31 cellular contexts compared by ENCODE assay signal in the genomic region with DNA sequence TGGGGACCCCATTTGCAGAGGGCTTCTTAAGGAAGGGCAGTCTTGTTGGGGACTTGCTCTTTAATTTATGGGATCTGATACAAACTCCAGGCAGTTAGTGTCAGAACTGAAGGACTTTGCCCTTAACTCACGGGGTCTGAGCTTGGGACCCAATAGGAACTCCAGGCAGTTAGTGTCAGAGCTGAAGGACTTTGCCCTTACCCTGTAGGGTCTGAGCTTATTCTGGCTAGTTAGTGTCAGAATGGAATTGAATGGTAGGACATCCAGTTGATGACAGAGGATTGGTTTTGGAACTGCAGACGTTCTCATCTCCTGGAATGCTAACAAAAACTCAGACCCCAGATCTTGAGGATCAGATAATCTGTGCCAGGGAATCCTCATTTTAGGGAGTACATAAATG.
"Had no signal": no experiment of that assay in that cellular context is flagged by ENCODE, and none has a peak within 500 bp of the region (broad histone marks: within the 10 kb centered on the region; RNA-seq: fewer than 3 reads in every experiment).

No MANE protein-coding gene starts in this region.

- H3K36me3 Mint-ChIP-seq: activated CD4-positive, alpha-beta memory T cell treated with anti-CD3 and anti-CD28 coated beads for 36 hours; immature natural killer cell had no signal

- H3K9me3 ChIP-seq: lower lobe of right lung, mucosa of descending colon, sigmoid colon, suprapubic skin, tibial artery had no signal

- DNase-seq: activated CD4-positive, alpha-beta memory T cell treated with anti-CD3 and anti-CD28 coated beads for 36 hours; activated CD4-positive, alpha-beta T cell treated with anti-CD3 and anti-CD28 coated beads, Interleukin-2, amount 10 ng/mL, durations not matched to agents 24 days and 14 days; activated CD4-positive, CD25-positive, alpha-beta regulatory T cell treated with anti-CD3 and anti-CD28 coated beads, Interleukin-2, amount 50 U/mL, for 72 hours; activated CD8-positive, alpha-beta memory T cell treated with anti-CD3 and anti-CD28 coated beads, Interleukin-2, amount 50 U/mL, for 4 hours; activated gamma-delta T cell treated with Interleukin-2 at 50 U/mL for 16 hours; activated naive CD4-positive, alpha-beta T cell treated with anti-CD3 and anti-CD28 coated beads, Interleukin-2, amount 50 U/mL, for 16 hours; activated T-cell treated with anti-CD3 and anti-CD28 coated beads, Interleukin-2, amount 50 U/mL, for 24 hours; amniotic stem cell; brain microvascular endothelial cell; caudate nucleus; glutamatergic neuron; hypothalamus; immature natural killer cell; kidney; left colon; lower lobe of right lung; mucosa of descending colon; posterior cingulate gyrus; sigmoid colon; stimulated activated CD4-positive, alpha-beta T cell treated with anti-CD3 and anti-CD28 coated beads, Interleukin-1b, Interleukin-23, amount 100 ng/mL, for 48 hours; stimulated activated naive CD4-positive, alpha-beta T cell; T1000 had no signal

- H3K4me2 ChIP-seq: smooth muscle cell had no signal

- H3K4me3 Mint-ChIP-seq: activated CD4-positive, alpha-beta memory T cell treated with anti-CD3 and anti-CD28 coated beads for 36 hours; activated CD4-positive, alpha-beta T cell treated with anti-CD3 and anti-CD28 coated beads, Interleukin-2, amount 10 ng/mL, durations not matched to agents 24 days and 14 days; activated T-cell treated with anti-CD3 and anti-CD28 coated beads, Interleukin-2, amount 50 U/mL, for 24 hours; activated T-helper 17 cell treated with anti-CD3 and anti-CD28 coated beads, Interleukin-2, amount 50 U/mL, for 72 hours; dendritic cell treated with granulocyte-macrophage colony-stimulating factor and Interleukin-4, amounts not matched to agents 40 ng/mL and 50 ng/mL, for 4 days; immature natural killer cell; nephron; T-helper 1 cell treated with Interleukin-12 subunit alpha and Interleukin-12 subunit beta and Interleukin-4 antibody, amounts not matched to agents 30 μg/mL and 1 μg/mL, for 36 hours had no signal

- H3K9me3 Mint-ChIP-seq: activated CD4-positive, alpha-beta memory T cell treated with anti-CD3 and anti-CD28 coated beads for 36 hours; activated CD4-positive, alpha-beta T cell treated with anti-CD3 and anti-CD28 coated beads, Interleukin-2, amount 10 ng/mL, durations not matched to agents 24 days and 14 days; activated T-cell treated with anti-CD3 and anti-CD28 coated beads, Interleukin-2, amount 50 U/mL, for 24 hours; activated T-helper 17 cell treated with anti-CD3 and anti-CD28 coated beads, Interleukin-2, amount 50 U/mL, for 72 hours; dendritic cell treated with granulocyte-macrophage colony-stimulating factor and Interleukin-4, amounts not matched to agents 40 ng/mL and 50 ng/mL, for 4 days; immature natural killer cell; nephron; T-helper 1 cell treated with Interleukin-12 subunit alpha and Interleukin-12 subunit beta and Interleukin-4 antibody, amounts not matched to agents 30 μg/mL and 1 μg/mL, for 36 hours had no signal

- H3K4me1 Mint-ChIP-seq: activated CD4-positive, alpha-beta T cell treated with anti-CD3 and anti-CD28 coated beads, Interleukin-2, amount 10 ng/mL, durations not matched to agents 24 days and 14 days; activated T-helper 17 cell treated with anti-CD3 and anti-CD28 coated beads, Interleukin-2, amount 50 U/mL, for 72 hours; immature natural killer cell had no signal

- H3K36me3 ChIP-seq: brain microvascular endothelial cell, lower lobe of right lung, sigmoid colon, suprapubic skin, tibial artery had no signal

- H3K27me3 ChIP-seq: brain microvascular endothelial cell, sigmoid colon, tibial artery had no signal

- ATAC-seq: activated T-helper 17 cell treated with anti-CD3 and anti-CD28 coated beads, Interleukin-2, amount 50 U/mL, for 72 hours; left colon; lower lobe of right lung; mucosa of descending colon had no signal

- H3K27ac ChIP-seq: brain microvascular endothelial cell, lower lobe of right lung, sigmoid colon, suprapubic skin, tibial artery had no signal

- FAIRE-seq: astrocyte, frontal cortex, kidney had no signal

- H3K4me3 ChIP-seq: lower lobe of right lung, mucosa of descending colon, sigmoid colon, smooth muscle cell, suprapubic skin, tibial artery had no signal

- H3K4me1 ChIP-seq: sigmoid colon, suprapubic skin had no signal

- H3K27me3 Mint-ChIP-seq: activated CD4-positive, alpha-beta memory T cell treated with anti-CD3 and anti-CD28 coated beads for 36 hours; activated CD4-positive, alpha-beta T cell treated with anti-CD3 and anti-CD28 coated beads, Interleukin-2, amount 10 ng/mL, durations not matched to agents 24 days and 14 days had no signal

- H3K27ac Mint-ChIP-seq: activated CD4-positive, alpha-beta memory T cell treated with anti-CD3 and anti-CD28 coated beads for 36 hours; activated CD4-positive, alpha-beta T cell treated with anti-CD3 and anti-CD28 coated beads, Interleukin-2, amount 10 ng/mL, durations not matched to agents 24 days and 14 days; activated T-cell treated with anti-CD3 and anti-CD28 coated beads, Interleukin-2, amount 50 U/mL, for 24 hours; activated T-helper 17 cell treated with anti-CD3 and anti-CD28 coated beads, Interleukin-2, amount 50 U/mL, for 72 hours; dendritic cell treated with granulocyte-macrophage colony-stimulating factor and Interleukin-4, amounts not matched to agents 40 ng/mL and 50 ng/mL, for 4 days; immature natural killer cell; T-helper 1 cell treated with Interleukin-12 subunit alpha and Interleukin-12 subunit beta and Interleukin-4 antibody, amounts not matched to agents 30 μg/mL and 1 μg/mL, for 36 hours had no signal
